Comparison of ENCODE assay signal across 19 cellular contexts in the genomic region with DNA sequence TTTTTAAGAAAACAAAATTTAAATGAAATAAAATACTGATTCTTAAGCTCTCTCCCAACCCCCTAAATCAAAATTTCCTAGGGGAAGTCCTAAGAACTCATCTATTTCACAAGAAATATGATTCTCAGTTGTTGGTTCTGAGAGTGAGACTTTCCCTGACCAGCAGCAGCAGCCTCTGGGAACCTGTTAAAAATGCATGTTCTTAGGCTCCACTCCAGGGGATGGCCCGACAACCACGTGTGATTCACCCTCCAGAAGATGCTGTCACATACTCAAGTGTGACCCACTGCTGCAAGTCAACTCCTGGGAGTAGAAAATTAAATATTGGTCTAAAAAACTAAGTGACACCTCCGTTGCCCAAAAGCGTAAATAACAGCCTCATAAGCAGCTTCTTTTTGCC.
A peak's percentile ranks its signal among the peaks of the same experiment; 100 is the strongest.
DNase-seq lines count a peak whose midpoint lies in the region; ATAC-seq and TF ChIP-seq lines count a peak whose summit lies in the region.
"Had no signal": no experiment of that assay in that cellular context is flagged by ENCODE, and none has a peak within 500 bp of the region (broad histone marks: within the 10 kb centered on the region; RNA-seq: fewer than 3 reads in every experiment).

No MANE protein-coding gene starts in this region.

- DNase-seq in left ventricle myocardium inferior (no peak), Right ventricle myocardium inferior (ENCODE audit: missing footprints) (no peak), HL-60 (ENCODE audit: low read depth in 1 of 2, low spot score in 1 of 2) (no peak), gastrocnemius medialis (no peak), tibial nerve (ENCODE audit: low spot score in 2 of 2) (no peak)
- no peak for DNase-seq in natural killer cell treated with Interleukin-12 subunit alpha and Interleukin-12 subunit beta and Interleukin-15 and Interleukin-18, amount 100 ng/mL, for 72 hours (ENCODE audit: low spot score)
- DNase-seq in activated CD8-positive, alpha-beta memory T cell treated with anti-CD3 and anti-CD28 coated beads, Interleukin-2, amount 50 U/mL, for 48 hours = no peak
- DNase-seq: 8988T; CD4-positive, alpha-beta memory T cell; DMS153; DMS79; GDM1; KBM-7 had no signal

- TF ChIP-seq EP300 in tibial nerve (IDR thresholded peaks at IDR 0.05) = no peak

- no peaks in the 10 kb centered on the region for H3K9me3 Mint-ChIP-seq in natural killer cell treated with Interleukin-12 subunit alpha and Interleukin-12 subunit beta and Interleukin-15 and Interleukin-18, amount 100 ng/mL, for 72 hours
- H3K9me3 Mint-ChIP-seq: H9 had no signal

- H3K36me3 ChIP-seq in left ventricle myocardium inferior (no peaks in the 10 kb centered on the region), gastrocnemius medialis (no peaks in the 10 kb centered on the region), tibial nerve (no peaks in the 10 kb centered on the region)
- H3K36me3 ChIP-seq: BLaER1 had no signal

- H3K9me3 ChIP-seq in left ventricle myocardium inferior (replicated peaks) (no peaks in the 10 kb centered on the region), gastrocnemius medialis (no peaks in the 10 kb centered on the region), tibial nerve (no peaks in the 10 kb centered on the region)
- H3K9me3 ChIP-seq: BLaER1 had no signal

- H3K4me3 ChIP-seq in left ventricle myocardium inferior (no peak overlapping the region), HL-60 (replicated peaks; ENCODE audit: insufficient read depth, low read length) (no peak overlapping the region), gastrocnemius medialis (no peak overlapping the region), tibial nerve (no peak overlapping the region)
- H3K4me3 ChIP-seq: BLaER1 had no signal

- in situ Hi-C loops in gastrocnemius medialis (cut with MboI; ENCODE audit: low sequenced_read_pairs in 4 of 4) = no loop called here

- H3K36me3 Mint-ChIP-seq in natural killer cell treated with Interleukin-12 subunit alpha and Interleukin-12 subunit beta and Interleukin-15 and Interleukin-18, amount 100 ng/mL, for 72 hours = peaks cover 6% of the 10 kb centered on the region
- H3K36me3 Mint-ChIP-seq: CD14-positive monocyte; CD4-positive, alpha-beta memory T cell had no signal

- H3K27ac ChIP-seq in left ventricle myocardium inferior (replicated peaks) (peak overlapping the region; percentile 56), HL-60 (replicated peaks) (peak overlapping the region; percentile 58), gastrocnemius medialis (peak overlapping the region; percentile 53 to 74 (median 60)), tibial nerve (peak overlapping the region in 1 of 4 donors; percentile 63)
- H3K27ac ChIP-seq: BLaER1 had no signal

- H3K4me1 ChIP-seq in left ventricle myocardium inferior (no peaks in the 10 kb centered on the region), gastrocnemius medialis (peaks cover 13 to 18% of the 10 kb centered on the region in 2 donors), tibial nerve (peaks cover 0 to 18% (median 11%) of the 10 kb centered on the region in 4 donors)

- no peak for ATAC-seq in Right ventricle myocardium inferior
- peak; percentile 79 to 87 for ATAC-seq in natural killer cell treated with Interleukin-12 subunit alpha and Interleukin-12 subunit beta and Interleukin-15 and Interleukin-18, amount 100 ng/mL, for 72 hours
- ATAC-seq in gastrocnemius medialis = no peak
- no peak for ATAC-seq in HG03442 (IDR thresholded peaks at IDR 0.05; ENCODE audit: unreplicated experiment)
- ATAC-seq: HepG2 had no signal

- TF ChIP-seq POLR2A in gastrocnemius medialis (IDR thresholded peaks at IDR 0.05) (no peak), tibial nerve (IDR thresholded peaks at IDR 0.05) (no peak)

- intact Hi-C loops in left ventricle myocardium inferior (cut with micrococcal nuclease) = no loop called here
- intact Hi-C loops in Right ventricle myocardium inferior (cut with DNase I) = no loop called here
- intact Hi-C loops in gastrocnemius medialis (cut with DNase I; ENCODE audit: low total_unique reads) = loop anchor here (5.0 to 10.0 kb wide), 2 partner anchors 65 to 298 kb away; no protein-coding TSS in a partner anchor

- peaks cover 33 to 44% of the 10 kb centered on the region in 2 donors for H3K4me1 Mint-ChIP-seq in natural killer cell treated with Interleukin-12 subunit alpha and Interleukin-12 subunit beta and Interleukin-15 and Interleukin-18, amount 100 ng/mL, for 72 hours (ENCODE audit: low read depth in 2 of 2)
- H3K4me1 Mint-ChIP-seq: CD14-positive monocyte had no signal

- H3K4me3 Mint-ChIP-seq in natural killer cell treated with Interleukin-12 subunit alpha and Interleukin-12 subunit beta and Interleukin-15 and Interleukin-18, amount 100 ng/mL, for 72 hours = no peak overlapping the region
- H3K4me3 Mint-ChIP-seq: CD14-positive monocyte; CD4-positive, alpha-beta memory T cell; H9; IgD-negative memory B cell had no signal

- 67 to 99% methylated on average over 4 of the region's 4 CpGs for WGBS in tibial nerve, 2 donors

- peaks cover 42 to 48% of the 10 kb centered on the region in 2 donors for H3K27me3 Mint-ChIP-seq in natural killer cell treated with Interleukin-12 subunit alpha and Interleukin-12 subunit beta and Interleukin-15 and Interleukin-18, amount 100 ng/mL, for 72 hours
- H3K27me3 Mint-ChIP-seq: IgD-negative memory B cell had no signal

- no peak overlapping the region for H3K27ac Mint-ChIP-seq in natural killer cell treated with Interleukin-12 subunit alpha and Interleukin-12 subunit beta and Interleukin-15 and Interleukin-18, amount 100 ng/mL, for 72 hours
- H3K27ac Mint-ChIP-seq: CD14-positive monocyte; CD4-positive, alpha-beta memory T cell; IgD-negative memory B cell had no signal

- H3K27me3 ChIP-seq in left ventricle myocardium inferior (ENCODE audit: low read depth) (no peaks in the 10 kb centered on the region), HL-60 (ENCODE audit: insufficient read depth, poor library complexity, severe bottlenecking) (no peaks in the 10 kb centered on the region), gastrocnemius medialis (no peaks in the 10 kb centered on the region), tibial nerve (no peaks in the 10 kb centered on the region)
- H3K27me3 ChIP-seq: BLaER1 had no signal

- no peak for TF ChIP-seq CTCF in left ventricle myocardium inferior (IDR thresholded peaks at IDR 0.05; ENCODE audit: borderline replicate concordance)
- TF ChIP-seq CTCF in HL-60 (IDR thresholded peaks at IDR 0.05; ENCODE audit: insufficient read depth, low read length) = no peak
- TF ChIP-seq CTCF in gastrocnemius medialis (IDR thresholded peaks at IDR 0.05 in 4 of 5, conservative IDR thresholded peaks at IDR 0.05 in 1 of 5) = no peak
- no peak for TF ChIP-seq CTCF in tibial nerve (IDR thresholded peaks at IDR 0.05)

Comparison
In these comparisons a context has a peak if more than half of its experiments do, and no peak if none do; other contexts are left out.
1. ATAC-seq: peak in natural killer cell treated with Interleukin-12 subunit alpha and Interleukin-12 subunit beta and Interleukin-15 and Interleukin-18, amount 100 ng/mL, for 72 hours (2 of 2); none in Right ventricle myocardium inferior (single experiment), gastrocnemius medialis (0 of 2) and HG03442 (single experiment).